Comparison of ENCODE assay signal across 8 cellular contexts in genomic region chr6:96520851-96521115, GRCh38. TPM values are rescaled to one million over a fixed set of nuclear protein-coding genes. Genes with fewer than 3 reads are reported as not detected.
DNase-seq lines count a peak whose midpoint lies in the region; ATAC-seq and TF ChIP-seq lines count a peak whose summit lies in the region.

No MANE protein-coding gene starts in this region.

- CTCF ChIA-PET in WTC11 (lab: Charles Lee) = interaction anchor here (1.5 kb wide), 1 partner anchor 24 kb away, joined by 3 read pairs; no protein-coding TSS in a partner anchor

- no peak for TF ChIP-seq POLR2A in stomach (IDR thresholded peaks at IDR 0.05)

- H3K9me3 Mint-ChIP-seq in WTC11 = no peaks in the 10 kb centered on the region

- DNase-seq in NCI-H748 (lab: John Stamatoyannopoulos, UW; ENCODE audit: unreplicated experiment) = peak; percentile 17
- DNase-seq in NCI-H748 treated with DMSO at 0.1 percent for 48 hours (lab: John Stamatoyannopoulos, UW) = no peak
- no peak for DNase-seq in WTC11 (ENCODE audit: low spot score)
- no peak for DNase-seq in stomach
- DNase-seq in NOMO-1 (lab: John Stamatoyannopoulos, UW; ENCODE audit: unreplicated experiment in 2 of 2) = no peak
- DNase-seq in 8988T = no peak
- no peak for DNase-seq in AG08395 (ENCODE audit: low spot score)

- TF ChIP-seq CTCF in WTC11 (IDR thresholded peaks at IDR 0.05) (no peak), stomach (IDR thresholded peaks at IDR 0.05) (no peak)

- H3K36me3 Mint-ChIP-seq in WTC11 = no peaks in the 10 kb centered on the region; the same call in 1 of the 2 replicates

- peak overlapping the region; percentile 17 to 99 (median 96) for H3K27ac ChIP-seq in stomach

- H3K4me1 ChIP-seq in iPS-15b (ENCODE audit: control insufficient read depth, insufficient read depth, low read length) (peaks cover 4% of the 10 kb centered on the region), stomach (peaks cover 12 to 35% (median 26%) of the 10 kb centered on the region in 4 donors)

- no peaks in the 10 kb centered on the region for H3K36me3 ChIP-seq in iPS-15b (ENCODE audit: control insufficient read depth, insufficient read depth, low read length)
- H3K36me3 ChIP-seq in stomach = peaks cover 0 to 11% (median 8%) of the 10 kb centered on the region in 4 donors

- no peaks in the 10 kb centered on the region for H3K27me3 ChIP-seq in iPS-15b (ENCODE audit: control insufficient read depth, insufficient read depth, low read length)
- H3K27me3 ChIP-seq in stomach = no peaks in the 10 kb centered on the region

- no peaks in the 10 kb centered on the region for H3K9me3 ChIP-seq in iPS-15b (ENCODE audit: control insufficient read depth, insufficient read depth, low read length)
- H3K9me3 ChIP-seq in stomach = no peaks in the 10 kb centered on the region

- peak overlapping the region; percentile 94 for H3K4me3 ChIP-seq in iPS-15b (ENCODE audit: low read depth, low read length)
- H3K4me3 ChIP-seq in stomach = peak overlapping the region; percentile 65 to 73 (median 70)

- POLR2A ChIA-PET in WTC11 (lab: Charles Lee) = no interaction called here

- intact Hi-C loops in stomach (cut with DNase I; ENCODE audit: low total_unique reads) = no loop called here

- H3K4me1 Mint-ChIP-seq in WTC11 = peaks cover 23% of the 10 kb centered on the region

- no peak for ATAC-seq in WTC11

- peak overlapping the region; percentile 99 for H3K4me3 Mint-ChIP-seq in WTC11

- no peak for TF ChIP-seq EP300 in stomach (IDR thresholded peaks at IDR 0.05)

- no peak overlapping the region for H3K9ac ChIP-seq in iPS-15b (ENCODE audit: low read depth, low read length)

- H3K27ac Mint-ChIP-seq in WTC11 = peak overlapping the region; percentile 87

- H3K27me3 Mint-ChIP-seq in WTC11 (ENCODE audit: low read depth) = no peaks in the 10 kb centered on the region

TF ChIP-seq in WTC11, 78 proteins besides CTCF, POLR2A, EP300 and RAD21:
- TF ChIP-seq PRRX2 (CRISPR knock-in tag; IDR thresholded peaks at IDR 0.05) (no peak), NFATC4 (CRISPR knock-in tag; IDR thresholded peaks at IDR 0.05) (no peak), NFE2L1 (CRISPR knock-in tag; IDR thresholded peaks at IDR 0.05) (no peak), ATF6 (CRISPR knock-in tag; IDR thresholded peaks at IDR 0.05) (no peak), MYBL2 (CRISPR knock-in tag; IDR thresholded peaks at IDR 0.05) (no peak), ATF1 (CRISPR knock-in tag; IDR thresholded peaks at IDR 0.05) (no peak), ZNF396 (CRISPR knock-in tag; IDR thresholded peaks at IDR 0.05; ENCODE audit: borderline replicate concordance) (no peak), NR1H2 (CRISPR knock-in tag; IDR thresholded peaks at IDR 0.05) (no peak), USF1 (CRISPR knock-in tag; IDR thresholded peaks at IDR 0.05) (no peak), ZNF423 (CRISPR knock-in tag; IDR thresholded peaks at IDR 0.05) (no peak), HMGA2 (CRISPR knock-in tag; IDR thresholded peaks at IDR 0.05) (no peak)
- TF ChIP-seq, protein P1, sequence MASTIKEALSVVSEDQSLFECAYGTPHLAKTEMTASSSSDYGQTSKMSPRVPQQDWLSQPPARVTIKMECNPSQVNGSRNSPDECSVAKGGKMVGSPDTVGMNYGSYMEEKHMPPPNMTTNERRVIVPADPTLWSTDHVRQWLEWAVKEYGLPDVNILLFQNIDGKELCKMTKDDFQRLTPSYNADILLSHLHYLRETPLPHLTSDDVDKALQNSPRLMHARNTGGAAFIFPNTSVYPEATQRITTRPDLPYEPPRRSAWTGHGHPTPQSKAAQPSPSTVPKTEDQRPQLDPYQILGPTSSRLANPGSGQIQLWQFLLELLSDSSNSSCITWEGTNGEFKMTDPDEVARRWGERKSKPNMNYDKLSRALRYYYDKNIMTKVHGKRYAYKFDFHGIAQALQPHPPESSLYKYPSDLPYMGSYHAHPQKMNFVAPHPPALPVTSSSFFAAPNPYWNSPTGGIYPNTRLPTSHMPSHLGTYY (CRISPR knock-in tag; IDR thresholded peaks at IDR 0.05) = no peak

RNA-seq across cellular contexts. Expression of gene UFL1, which starts 0.8 kb away (rescaled TPM):
- total RNA-seq in WTC11 (2021) = 14.3 to 15.3 TPM (median 14.4 TPM) in 3 replicates
- total RNA-seq in stomach = 10 to 100 TPM; 13.6 to 53.4 (median 26.8) TPM
- polyA plus RNA-seq in stomach = 10 to 100 TPM in 1 of 3 donors, 1 to 10 TPM in 2; 5.3 to 11.4 (median 6.6) TPM

RNA-seq across cellular contexts. Expression of gene FHL5, which starts 42.1 kb away (rescaled TPM):
- total RNA-seq in WTC11 (2021) (not detected in 3 replicates), stomach (10 to 100 TPM in 3 of 5 donors, 1 to 10 TPM in 1, not detected in 1; 4.9 to 25.1 (median 17.8) TPM)
- polyA plus RNA-seq in stomach = 1 to 10 TPM; 1.1 to 4.0 (median 3.3) TPM
